9 cellular contexts compared by ENCODE assay signal in the genomic region with DNA sequence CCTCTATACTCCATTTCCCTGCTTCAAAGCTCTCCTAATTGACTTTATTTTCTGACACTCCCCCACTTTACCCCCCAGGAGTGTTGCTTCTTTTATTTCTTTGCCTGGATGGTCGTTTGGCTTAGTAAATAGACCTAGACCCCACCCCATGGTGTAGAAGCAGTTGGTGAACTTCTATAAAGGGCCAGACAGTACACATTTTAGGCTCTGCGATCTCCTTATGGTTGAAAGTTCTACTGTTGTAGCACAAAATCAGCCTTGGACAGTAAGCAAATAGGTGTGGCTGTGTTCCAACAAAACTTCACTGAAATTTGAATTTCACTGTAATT. TPM values are rescaled to one million over a fixed set of nuclear protein-coding genes. Genes with fewer than 3 reads are reported as not detected.
A peak's percentile ranks its signal among the peaks of the same experiment; 100 is the strongest.
DNase-seq lines count a peak whose midpoint lies in the region; ATAC-seq and TF ChIP-seq lines count a peak whose summit lies in the region.
"Had no signal": no experiment of that assay in that cellular context is flagged by ENCODE, and none has a peak within 500 bp of the region (broad histone marks: within the 10 kb centered on the region; RNA-seq: fewer than 3 reads in every experiment).

No MANE protein-coding gene starts in this region.

- H3K4me3 Mint-ChIP-seq in activated CD4-positive, alpha-beta memory T cell treated with anti-CD3 and anti-CD28 coated beads, Interleukin-2, amount 10 ng/mL, durations not matched to agents 7 days and 5 days, result peak overlapping the region; percentile 97
- H3K4me3 Mint-ChIP-seq in activated CD4-positive, alpha-beta memory T cell treated with anti-CD3 and anti-CD28 coated beads for 36 hours, result no peak overlapping the region
- H3K4me3 Mint-ChIP-seq in T-cell (peak overlapping the region; percentile 94 to 98 (median 97)), glutamatergic neuron (ENCODE audit: unreplicated experiment) (peak overlapping the region; percentile 99)
- peak overlapping the region; percentile 89 for H3K4me3 Mint-ChIP-seq in stimulated activated memory B cell treated with anti-CD40 and anti-IgM and Interleukin-4, amounts not matched to agents 10 μg/mL and 1 μg/mL and 100 μg/mL, for 72 hours

- intact Hi-C loops in activated CD4-positive, alpha-beta memory T cell treated with anti-CD3 and anti-CD28 coated beads for 36 hours (cut with micrococcal nuclease), result loop anchor here (1.0 to 5.0 kb wide), 4 partner anchors 47 to 1500 kb away; a partner anchor contains a TSS

- POLR2A ChIA-PET in activated CD4-positive, alpha-beta memory T cell treated with anti-CD3 and anti-CD28 coated beads, Interleukin-2, amount 10 ng/mL, durations not matched to agents 7 days and 5 days (lab: Charles Lee), result interaction anchor here (1.8 to 2.6 kb wide), 4 partner anchors 47 to 322 kb away, joined by 6 to 15 read pairs (median 8); a partner anchor contains a TSS
- POLR2A ChIA-PET in activated CD4-positive, alpha-beta memory T cell treated with anti-CD3 and anti-CD28 coated beads for 36 hours (lab: Charles Lee), result interaction anchor here (0.6 to 1.8 kb wide), 2 partner anchors 51 to 156 kb away, joined by 3 to 7 read pairs; a partner anchor contains a TSS
- POLR2A ChIA-PET in T-cell (lab: Charles Lee), result no interaction called here

- peak; percentile 2 for TF ChIP-seq CTCF in glutamatergic neuron (IDR thresholded peaks at IDR 0.05; ENCODE audit: partially characterized antibody, unreplicated experiment)

- H3K27me3 Mint-ChIP-seq in activated CD4-positive, alpha-beta memory T cell treated with anti-CD3 and anti-CD28 coated beads, Interleukin-2, amount 10 ng/mL, durations not matched to agents 7 days and 5 days, result peaks cover 3% of the 10 kb centered on the region
- H3K27me3 Mint-ChIP-seq in activated CD4-positive, alpha-beta memory T cell treated with anti-CD3 and anti-CD28 coated beads for 36 hours, result peaks cover 2% of the 10 kb centered on the region
- H3K27me3 Mint-ChIP-seq in T-cell (no peaks in the 10 kb centered on the region), glutamatergic neuron (ENCODE audit: unreplicated experiment) (peaks cover 6% of the 10 kb centered on the region)
- peaks cover 6% of the 10 kb centered on the region for H3K27me3 Mint-ChIP-seq in stimulated activated memory B cell treated with anti-CD40 and anti-IgM and Interleukin-4, amounts not matched to agents 10 μg/mL and 1 μg/mL and 100 μg/mL, for 72 hours

- peaks cover 19% of the 10 kb centered on the region for H3K4me1 Mint-ChIP-seq in activated CD4-positive, alpha-beta memory T cell treated with anti-CD3 and anti-CD28 coated beads, Interleukin-2, amount 10 ng/mL, durations not matched to agents 7 days and 5 days
- H3K4me1 Mint-ChIP-seq in activated CD4-positive, alpha-beta memory T cell treated with anti-CD3 and anti-CD28 coated beads for 36 hours (ENCODE audit: low read depth), result peaks cover 14% of the 10 kb centered on the region
- H3K4me1 Mint-ChIP-seq in T-cell (peaks cover 17 to 25% (median 21%) of the 10 kb centered on the region in 3 donors), glutamatergic neuron (ENCODE audit: low read depth, unreplicated experiment) (no peaks in the 10 kb centered on the region)
- H3K4me1 Mint-ChIP-seq in stimulated activated memory B cell treated with anti-CD40 and anti-IgM and Interleukin-4, amounts not matched to agents 10 μg/mL and 1 μg/mL and 100 μg/mL, for 72 hours, result peaks cover 18% of the 10 kb centered on the region

- no peak for DNase-seq in activated CD4-positive, alpha-beta memory T cell treated with anti-CD3 and anti-CD28 coated beads, Interleukin-2, amount 10 ng/mL, durations not matched to agents 7 days and 5 days
- DNase-seq in activated CD4-positive, alpha-beta memory T cell treated with anti-CD3 and anti-CD28 coated beads for 36 hours, result no peak
- no peak for DNase-seq in T-cell
- DNase-seq in glutamatergic neuron, result no peak
- no peak for DNase-seq in cortex of kidney (lab: John Stamatoyannopoulos, UW)
- no peak for DNase-seq in DMS153 (lab: John Stamatoyannopoulos, UW)

- CTCF ChIA-PET in activated CD4-positive, alpha-beta memory T cell treated with anti-CD3 and anti-CD28 coated beads, Interleukin-2, amount 10 ng/mL, durations not matched to agents 7 days and 5 days (lab: Charles Lee), result interaction anchor here (1.0 to 3.0 kb wide), 7 partner anchors 14 to 156 kb away, joined by 3 to 34 read pairs (median 4); a partner anchor contains a TSS
- CTCF ChIA-PET in activated CD4-positive, alpha-beta memory T cell treated with anti-CD3 and anti-CD28 coated beads for 36 hours (lab: Charles Lee), result interaction anchor here (1.0 to 4.0 kb wide), 11 partner anchors 13 to 454 kb away, joined by 3 to 41 read pairs (median 7); a partner anchor contains a TSS
- CTCF ChIA-PET in T-cell (lab: Charles Lee), result interaction anchor here (0.6 to 2.9 kb wide), 6 partner anchors 32 to 115 kb away, joined by 3 to 24 read pairs (median 8); a partner anchor contains a TSS

- peaks cover 18% of the 10 kb centered on the region for H3K9me3 Mint-ChIP-seq in activated CD4-positive, alpha-beta memory T cell treated with anti-CD3 and anti-CD28 coated beads, Interleukin-2, amount 10 ng/mL, durations not matched to agents 7 days and 5 days
- no peaks in the 10 kb centered on the region for H3K9me3 Mint-ChIP-seq in activated CD4-positive, alpha-beta memory T cell treated with anti-CD3 and anti-CD28 coated beads for 36 hours
- H3K9me3 Mint-ChIP-seq in T-cell (peaks cover 0 to 5% (median 0%) of the 10 kb centered on the region in 3 donors), glutamatergic neuron (ENCODE audit: unreplicated experiment) (no peaks in the 10 kb centered on the region)
- peaks cover 7% of the 10 kb centered on the region for H3K9me3 Mint-ChIP-seq in stimulated activated memory B cell treated with anti-CD40 and anti-IgM and Interleukin-4, amounts not matched to agents 10 μg/mL and 1 μg/mL and 100 μg/mL, for 72 hours
- H3K9me3 Mint-ChIP-seq: stimulated activated naive B cell treated with anti-CD40 and anti-IgM and Interleukin-4, amounts not matched to agents 10 μg/mL and 1 μg/mL and 100 μg/mL, for 72 hours had no signal

- H3K36me3 Mint-ChIP-seq in activated CD4-positive, alpha-beta memory T cell treated with anti-CD3 and anti-CD28 coated beads, Interleukin-2, amount 10 ng/mL, durations not matched to agents 7 days and 5 days (ENCODE audit: low read depth), result peaks cover 9% of the 10 kb centered on the region
- peaks cover 3% of the 10 kb centered on the region for H3K36me3 Mint-ChIP-seq in activated CD4-positive, alpha-beta memory T cell treated with anti-CD3 and anti-CD28 coated beads for 36 hours
- H3K36me3 Mint-ChIP-seq in T-cell, result no peaks in the 10 kb centered on the region
- no peaks in the 10 kb centered on the region for H3K36me3 Mint-ChIP-seq in glutamatergic neuron (ENCODE audit: unreplicated experiment)
- H3K36me3 Mint-ChIP-seq in stimulated activated memory B cell treated with anti-CD40 and anti-IgM and Interleukin-4, amounts not matched to agents 10 μg/mL and 1 μg/mL and 100 μg/mL, for 72 hours, result no peaks in the 10 kb centered on the region

- no peak for ATAC-seq in T-cell (replicated peaks in 1 of 4)
- ATAC-seq in stimulated activated memory B cell treated with anti-CD40 and anti-IgM and Interleukin-4, amounts not matched to agents 10 μg/mL and 1 μg/mL and 100 μg/mL, for 72 hours, result no peak
- ATAC-seq in GM21619 (IDR thresholded peaks at IDR 0.05; ENCODE audit: unreplicated experiment), result no peak

- peak overlapping the region; percentile 97 for H3K27ac Mint-ChIP-seq in activated CD4-positive, alpha-beta memory T cell treated with anti-CD3 and anti-CD28 coated beads, Interleukin-2, amount 10 ng/mL, durations not matched to agents 7 days and 5 days
- H3K27ac Mint-ChIP-seq in activated CD4-positive, alpha-beta memory T cell treated with anti-CD3 and anti-CD28 coated beads for 36 hours, result no peak overlapping the region
- H3K27ac Mint-ChIP-seq in T-cell, result peak overlapping the region; percentile 96 to 98
- H3K27ac Mint-ChIP-seq in glutamatergic neuron (ENCODE audit: unreplicated experiment), result no peak overlapping the region
- H3K27ac Mint-ChIP-seq in stimulated activated memory B cell treated with anti-CD40 and anti-IgM and Interleukin-4, amounts not matched to agents 10 μg/mL and 1 μg/mL and 100 μg/mL, for 72 hours, result peak overlapping the region; percentile 92

RNA-seq across cellular contexts. Expression of a gene that starts 31.9 kb away (rescaled TPM):
- total RNA-seq in activated CD4-positive, alpha-beta memory T cell treated with anti-CD3 and anti-CD28 coated beads, Interleukin-2, amount 10 ng/mL, durations not matched to agents 7 days and 5 days, result 1 to 10 TPM; 7.4 TPM
- 10 to 100 TPM; 11.1 to 11.5 TPM for total RNA-seq in activated CD4-positive, alpha-beta memory T cell treated with anti-CD3 and anti-CD28 coated beads for 36 hours
- 10 to 100 TPM; 11.1 to 23.6 (median 18.8) TPM for total RNA-seq in T-cell
- 17.4 TPM for total RNA-seq in glutamatergic neuron (ENCODE audit: unreplicated experiment)

RNA-seq across cellular contexts. Expression of a gene that starts 45.1 kb away (rescaled TPM):
- total RNA-seq in activated CD4-positive, alpha-beta memory T cell treated with anti-CD3 and anti-CD28 coated beads, Interleukin-2, amount 10 ng/mL, durations not matched to agents 7 days and 5 days, result 1 to 10 TPM; 1.2 to 1.8 TPM
- 1 to 10 TPM; 1.2 to 1.4 TPM for total RNA-seq in activated CD4-positive, alpha-beta memory T cell treated with anti-CD3 and anti-CD28 coated beads for 36 hours
- 1 to 10 TPM; 3.5 to 7.8 (median 5.4) TPM for total RNA-seq in T-cell
- 7.3 TPM for total RNA-seq in glutamatergic neuron (ENCODE audit: unreplicated experiment)

Comparison
In these comparisons a context has a peak if more than half of its experiments do, and no peak if none do; other contexts are left out.
1. H3K27ac Mint-ChIP-seq: peak in activated CD4-positive, alpha-beta memory T cell treated with anti-CD3 and anti-CD28 coated beads, Interleukin-2, amount 10 ng/mL, durations not matched to agents 7 days and 5 days (single experiment), T-cell (2 of 2) and stimulated activated memory B cell treated with anti-CD40 and anti-IgM and Interleukin-4, amounts not matched to agents 10 μg/mL and 1 μg/mL and 100 μg/mL, for 72 hours (single experiment); none in activated CD4-positive, alpha-beta memory T cell treated with anti-CD3 and anti-CD28 coated beads for 36 hours (single experiment) and glutamatergic neuron (single experiment).
2. POLR2A ChIA-PET loops: an anchor here in activated CD4-positive, alpha-beta memory T cell treated with anti-CD3 and anti-CD28 coated beads, Interleukin-2, amount 10 ng/mL, durations not matched to agents 7 days and 5 days (1.8 to 2.6 kb wide) and activated CD4-positive, alpha-beta memory T cell treated with anti-CD3 and anti-CD28 coated beads for 36 hours (0.6 to 1.8 kb wide); none called in T-cell.